Comparison of ENCODE assay signal across 8 cellular contexts in genomic region chr5:134174841-134175839, GRCh38. TPM values are rescaled to one million over a fixed set of nuclear protein-coding genes. Genes with fewer than 3 reads are reported as not detected.
DNase-seq lines count a peak whose midpoint lies in the region; ATAC-seq and TF ChIP-seq lines count a peak whose summit lies in the region.

No MANE protein-coding gene starts in this region.

- H3K4me1 ChIP-seq in mammary epithelial cell (ENCODE audit: insufficient read depth, low read length) (peaks cover 15% of the 10 kb centered on the region), mesodermal cell (ENCODE audit: control insufficient read depth, insufficient read depth, low read length, poor library complexity, severe bottlenecking) (no peaks in the 10 kb centered on the region)

- H3K79me2 ChIP-seq in mammary epithelial cell (ENCODE audit: insufficient read depth, low read length) = peaks cover 65% of the 10 kb centered on the region

- H3K4me3 ChIP-seq in mammary epithelial cell (replicated peaks in 1 of 3; ENCODE audit: insufficient read depth in 1 of 3, low read depth in 2 of 3, low read length in 3 of 3) (peak overlapping the region; percentile 56 to 95 (median 93)), mesodermal cell (ENCODE audit: extremely low read depth, insufficient read depth, low read length, poor library complexity, severe bottlenecking) (peak overlapping the region; percentile 98)

- in situ Hi-C loops in mammary epithelial cell (cut with MboI; ENCODE audit: low sequenced_read_pairs in 2 of 2) = loop anchor here (25.0 kb wide), 1 partner anchor 412 kb away; no protein-coding TSS in a partner anchor

- no peak for TF ChIP-seq CTCF in mammary epithelial cell (conservative IDR thresholded peaks at IDR 0.05 in 1 of 2, IDR thresholded peaks at IDR 0.05 in 1 of 2; ENCODE audit: extremely low read depth in 1 of 2, insufficient read depth in 1 of 2, low read depth in 1 of 2, low read length in 2 of 2)

- H3K9me3 ChIP-seq in mammary epithelial cell (replicated peaks; ENCODE audit: insufficient read depth, low read length) = no peaks in the 10 kb centered on the region
- H3K9me3 ChIP-seq in mesodermal cell (ENCODE audit: control insufficient read depth, low read length) = no peaks in the 10 kb centered on the region

- peaks cover 2% of the 10 kb centered on the region for H4K20me1 ChIP-seq in mammary epithelial cell (ENCODE audit: insufficient read depth, low read length)

- intact Hi-C loops in mammary epithelial cell (cut with micrococcal nuclease) = loop anchor here (10.0 kb wide), 1 partner anchor 260 kb away; no protein-coding TSS in a partner anchor

- BruUV-seq in mammary epithelial cell (replicated peaks; lab: Mats Ljungman, UMichigan) = TSS peak; percentile 9

- 2% methylated on average over 10 of the region's 10 CpGs for WGBS in mammary epithelial cell (ENCODE audit: low coverage, missing lambda C conversion rate)
- WGBS in mesodermal cell (ENCODE audit: insufficient coverage in 2 of 2), 2 experiments = 20 to 33% methylated on average over 1 to 6 of the region's 10 CpGs

- DNase-seq in NCI-H510A treated with DMSO at 0.1 percent for 48 hours (lab: John Stamatoyannopoulos, UW) (peak; percentile 43), NCI-H510A (lab: John Stamatoyannopoulos, UW) (no peak), NCI-H524 (lab: John Stamatoyannopoulos, UW) (peak; percentile 19 to 78), mammary epithelial cell (peak; percentile 34), COLO829 (ENCODE audit: low spot score) (no peak), caudate nucleus (lab: John Stamatoyannopoulos, UW) (no peak)

- H3K27me3 ChIP-seq in mammary epithelial cell (ENCODE audit: insufficient read depth, low read length) = no peaks in the 10 kb centered on the region

- H3K36me3 ChIP-seq in mammary epithelial cell (ENCODE audit: insufficient read depth, low read length) = peaks cover 13% of the 10 kb centered on the region
- H3K36me3 ChIP-seq in mesodermal cell (ENCODE audit: control insufficient read depth, insufficient read depth, low read length) = peaks cover 40% of the 10 kb centered on the region

- H3K27ac ChIP-seq in mammary epithelial cell (ENCODE audit: insufficient read depth, low read depth, low read length) (peak overlapping the region; percentile 84), mesodermal cell (ENCODE audit: low read depth, low read length, severe bottlenecking) (peak overlapping the region; percentile 100), caudate nucleus (ENCODE audit: low read depth, low read length) (no peak overlapping the region)

- peak overlapping the region; percentile 87 for H3K9ac ChIP-seq in mammary epithelial cell (ENCODE audit: insufficient read depth, low read length)

- H3K4me2 ChIP-seq in mammary epithelial cell (ENCODE audit: insufficient read depth, low read depth, low read length) = peak overlapping the region; percentile 99

- dilution Hi-C loops in mammary epithelial cell (cut with HindIII; ENCODE audit: low sequenced_read_pairs) = loop anchor here (5.0 to 10.0 kb wide), 2 partner anchors 50 to 102 kb away; partner anchors contain the start of gene PPP2CA

- CTCF ChIA-PET in mammary epithelial cell (lab: Charles Lee; ENCODE audit: low non-redundant PET) = no interaction called here

- ATAC-seq in esophagus mucosa = no peak

- H2AFZ ChIP-seq in mammary epithelial cell (ENCODE audit: low read depth, low read length) = no peak overlapping the region

RNA-seq across cellular contexts. Expression of gene SKP1, which starts 1.6 kb away (rescaled TPM):
- total RNA-seq in mammary epithelial cell (100 to 1,000 TPM; 146 to 231 TPM), esophagus mucosa (206 TPM)
- polyA plus RNA-seq in mammary epithelial cell = 389 TPM
- 130 TPM for polyA minus RNA-seq in mammary epithelial cell
- 672 TPM for polyA plus RNA-seq in mesodermal cell (2013, experiment 1 of 2)
- 691 TPM for polyA plus RNA-seq in mesodermal cell (2013, experiment 2 of 2)

RNA-seq across cellular contexts. Expression of gene PPP2CA, which starts 50.7 kb away (rescaled TPM):
- 100 to 1,000 TPM in 1 of 2 donors, 10 to 100 TPM in 1; 80.7 to 170 TPM for total RNA-seq in mammary epithelial cell
- 135 TPM for polyA plus RNA-seq in mammary epithelial cell
- 84.7 TPM for polyA minus RNA-seq in mammary epithelial cell
- polyA plus RNA-seq in mesodermal cell (2013, experiment 1 of 2) = 210 TPM
- 180 TPM for polyA plus RNA-seq in mesodermal cell (2013, experiment 2 of 2)
- 144 TPM for total RNA-seq in esophagus mucosa

Comparison
In these comparisons a context has a peak if more than half of its experiments do, and no peak if none do; other contexts are left out.
1. DNase-seq: peak in NCI-H510A treated with DMSO at 0.1 percent for 48 hours (single experiment), NCI-H524 (2 of 2) and mammary epithelial cell (single experiment); none in NCI-H510A (single experiment), COLO829 (single experiment) and caudate nucleus (0 of 61).